ENCODE assay signal across 11 cellular contexts in the genomic region with DNA sequence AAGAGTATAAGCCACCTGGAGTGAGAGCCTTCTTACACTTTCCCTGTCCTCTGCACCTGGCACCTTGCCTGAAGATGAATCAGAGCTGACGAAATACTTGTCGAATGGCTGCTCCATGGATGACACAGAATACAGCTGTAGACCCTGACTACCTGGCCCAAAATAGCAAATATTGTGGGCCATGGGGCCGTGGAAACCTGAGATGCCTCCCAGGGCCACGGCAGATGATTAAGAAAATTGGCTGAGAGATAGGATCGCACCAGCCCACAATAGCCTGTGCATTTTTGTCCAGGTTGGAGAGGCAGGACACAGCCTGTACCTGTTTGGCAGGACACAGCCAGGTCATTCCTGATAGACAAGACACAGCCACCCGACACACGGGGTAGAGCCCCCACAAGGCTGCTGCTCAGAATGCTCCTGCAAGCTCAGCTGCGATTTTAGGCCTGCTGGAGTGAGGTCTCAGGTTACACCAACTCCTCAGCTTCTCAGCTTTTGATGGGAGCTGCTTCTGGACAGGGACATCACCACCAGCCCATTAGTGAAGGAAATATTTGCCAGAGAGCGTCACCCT. TPM values are rescaled to one million over a fixed set of nuclear protein-coding genes. Genes with fewer than 3 reads are reported as not detected.
DNase-seq lines count a peak whose midpoint lies in the region; ATAC-seq and TF ChIP-seq lines count a peak whose summit lies in the region.
"Had no signal": no experiment of that assay in that cellular context is flagged by ENCODE, and none has a peak within 500 bp of the region (broad histone marks: within the 10 kb centered on the region; RNA-seq: fewer than 3 reads in every experiment).

No MANE protein-coding gene starts in this region.

- ATAC-seq in HG03460 (IDR thresholded peaks at IDR 0.05; ENCODE audit: unreplicated experiment) (no peak), HG03039 (IDR thresholded peaks at IDR 0.05; ENCODE audit: unreplicated experiment) (no peak)

- TF ChIP-seq CTCF in C4-2B (conservative IDR thresholded peaks at IDR 0.05): no peak

- DNase-seq in LHCN-M2 (ENCODE audit: low read depth) (peak; percentile 85), astrocyte of the hippocampus (ENCODE audit: low read depth, low spot score) (peak; percentile 85), left kidney (ENCODE audit: low read depth, low spot score) (peak; percentile 79)
- no peak for DNase-seq in stimulated activated CD4-positive, alpha-beta T cell treated with anti-CD3 and anti-CD28 coated beads, Interleukin-4, amount 100 ng/mL, for 1 hour
- DNase-seq in stimulated activated CD4-positive, alpha-beta T cell treated with anti-CD3 and anti-CD28 coated beads, Interleukin-12 subunit alpha, Interleukin-12 subunit beta, amount 100 ng/mL, for 4 hours: no peak
- DNase-seq: activated T-cell treated with anti-CD3 and anti-CD28 coated beads, Interleukin-2, amount 50 U/mL, for 24 hours; Caco-2 had no signal

- peak overlapping the region; percentile 19; the same call in 1 of the 2 replicates for H3K27ac ChIP-seq in C4-2B
- H3K27ac ChIP-seq: ovary had no signal

RNA-seq across cellular contexts. Expression of gene TPM1, which starts 22.9 kb away (rescaled TPM):
- 192 and 202 TPM in 2 replicates for total RNA-seq in LHCN-M2 (2014; rRNA removed)
- 1,083 TPM for polyA plus RNA-seq in LHCN-M2 (2012)

Comparison
In these comparisons a context has a peak if more than half of its experiments do, and no peak if none do; other contexts are left out.
1. DNase-seq: peak in LHCN-M2 (single experiment), astrocyte of the hippocampus (single experiment) and left kidney (single experiment); none in stimulated activated CD4-positive, alpha-beta T cell treated with anti-CD3 and anti-CD28 coated beads, Interleukin-4, amount 100 ng/mL, for 1 hour (single experiment) and stimulated activated CD4-positive, alpha-beta T cell treated with anti-CD3 and anti-CD28 coated beads, Interleukin-12 subunit alpha, Interleukin-12 subunit beta, amount 100 ng/mL, for 4 hours (single experiment).